In genomic region chr7:94276046-94276445, GRCh38 we compare ENCODE assay signal across 16 cellular contexts.
"Had no signal": no experiment of that assay in that cellular context is flagged by ENCODE, and none has a peak within 500 bp of the region (broad histone marks: within the 10 kb centered on the region; RNA-seq: fewer than 3 reads in every experiment).

No MANE protein-coding gene starts in this region.

- H3K27me3 ChIP-seq: transverse colon had no signal

- H3K9me3 ChIP-seq: transverse colon had no signal

- H3K79me2 ChIP-seq: parathyroid adenoma had no signal

- H3K9ac ChIP-seq: parathyroid adenoma had no signal

- H3K4me1 ChIP-seq: parathyroid adenoma, transverse colon had no signal

- H3K4me3 ChIP-seq: skin epidermis, transverse colon had no signal

- H3K36me3 ChIP-seq: transverse colon had no signal

- ATAC-seq: activated CD8-positive, alpha-beta memory T cell treated with anti-CD3 and anti-CD28 coated beads, Interleukin-2, amount 10 ng/mL, durations not matched to agents 7 days and 5 days; activated naive CD4-positive, alpha-beta T cell treated with anti-CD3 and anti-CD28 coated beads, Interleukin-2, amount 50 U/mL, for 72 hours; esophagus mucosa; stimulated activated effector memory CD8-positive, alpha-beta T cell treated with anti-CD3 and anti-CD28 coated beads, Interleukin-12 subunit alpha, Interleukin-12 subunit beta, amount 100 ng/mL, for 72 hours had no signal

- H2AFZ ChIP-seq: parathyroid adenoma had no signal

- H3K27ac ChIP-seq: parathyroid adenoma, skin epidermis, transverse colon had no signal

- DNase-seq: activated CD4-positive, alpha-beta T cell treated with anti-CD3 and anti-CD28 coated beads, Interleukin-2, amount 50 U/mL, for 4 hours; activated CD4-positive, CD25-positive, alpha-beta regulatory T cell treated with anti-CD3 and anti-CD28 coated beads, Interleukin-2, amount 50 U/mL, for 72 hours; activated CD8-positive, alpha-beta memory T cell treated with anti-CD3 and anti-CD28 coated beads, Interleukin-2, amount 10 ng/mL, durations not matched to agents 7 days and 5 days; activated effector memory CD4-positive, alpha-beta T cell treated with Interleukin-2 at 50 U/mL for 16 hours; activated T-cell treated with anti-CD3 and anti-CD28 coated beads, Interleukin-2, amount 50 U/mL, for 24 hours; anterior cingulate cortex; glutamatergic neuron; retina; substantia nigra; T-helper 9 cell; transverse colon had no signal
